ENCODE assay signal across 1 cellular context in genomic region chrX:53125506-53125905, GRCh38.
TF ChIP-seq lines count a peak whose summit lies in the region.

No MANE protein-coding gene starts in this region.

TF ChIP-seq in HepG2, 621 proteins besides CTCF, POLR2A, EP300 and RAD21:
- no peak for TF ChIP-seq ZNF296 (CRISPR knock-in tag; conservative IDR thresholded peaks at IDR 0.05)
- TF ChIP-seq FOSL1 (CRISPR knock-in tag; IDR thresholded peaks at IDR 0.05; ENCODE audit: borderline replicate concordance): no peak
